Comparison of ENCODE assay signal across 9 cellular contexts in the genomic region with DNA sequence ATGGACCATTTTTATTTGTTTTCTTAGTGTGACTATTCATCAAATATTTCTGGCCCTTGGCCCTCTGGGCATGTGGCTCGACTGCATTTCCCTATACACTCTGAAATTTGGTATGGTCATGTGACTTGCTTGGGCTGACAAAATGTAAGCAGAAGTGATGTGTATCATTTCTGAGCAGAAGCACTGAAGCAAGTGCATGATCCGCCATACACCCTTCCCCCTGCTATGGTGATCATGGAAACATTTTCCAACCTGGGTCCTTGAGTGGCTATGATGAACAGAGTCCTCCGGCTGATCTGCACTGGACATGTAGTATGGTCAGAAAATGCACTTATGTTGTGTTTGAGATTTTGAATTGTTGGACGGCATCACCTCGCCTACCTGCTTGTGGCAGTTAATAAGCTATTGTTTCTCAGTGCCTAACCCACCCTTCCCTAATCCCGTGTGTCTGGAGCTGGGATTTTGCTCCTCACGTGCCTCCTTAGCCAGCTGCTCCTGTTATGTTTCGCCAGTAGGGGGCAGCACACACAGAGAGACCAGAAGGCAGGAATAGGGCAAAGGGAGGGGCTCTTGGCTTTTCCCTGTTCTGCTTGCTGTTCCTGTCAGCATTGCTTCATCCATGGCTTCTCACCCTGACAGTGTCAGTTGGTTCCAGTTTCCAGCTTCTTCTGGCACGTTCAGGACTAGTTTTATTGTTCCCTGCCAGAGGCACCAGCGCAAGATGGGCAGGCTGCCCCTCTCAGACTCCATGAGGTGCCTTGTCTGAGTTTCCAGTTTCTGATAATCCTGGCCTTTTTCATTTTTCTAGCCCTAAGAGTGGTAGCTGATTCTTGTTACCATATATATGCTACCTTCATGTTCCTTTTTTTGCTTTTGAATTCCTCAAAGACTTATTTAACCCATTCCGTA.
DNase-seq lines count a peak whose midpoint lies in the region; ATAC-seq lines count a peak whose summit lies in the region.
"Had no signal": no experiment of that assay in that cellular context is flagged by ENCODE, and none has a peak within 500 bp of the region (broad histone marks: within the 10 kb centered on the region; RNA-seq: fewer than 3 reads in every experiment).

No MANE protein-coding gene starts in this region.

- no peak overlapping the region for H3K27ac Mint-ChIP-seq in activated naive CD8-positive, alpha-beta T cell treated with anti-CD3 and anti-CD28 coated beads for 36 hours

- DNase-seq in NCI-H2227 (lab: John Stamatoyannopoulos, UW; ENCODE audit: unreplicated experiment) (peak; percentile 64), NCI-H2227 treated with DMSO at 0.1 percent for 48 hours (lab: John Stamatoyannopoulos, UW) (no peak), HPDE6-E6E7 (ENCODE audit: extremely low spot score) (peak; percentile 21), NT2/D1 (ENCODE audit: low read depth, low spot score) (peak; percentile 82), iPS-NIHi11 (ENCODE audit: low spot score) (peak; percentile 81)
- peak; percentile 29 for DNase-seq in activated naive CD8-positive, alpha-beta T cell treated with anti-CD3 and anti-CD28 coated beads for 36 hours
- DNase-seq in stimulated activated CD4-positive, alpha-beta T cell treated with anti-CD3 and anti-CD28 coated beads, Interleukin-4, amount 100 ng/mL, for 24 hours: peak; percentile 35

- peaks cover 2% of the 10 kb centered on the region for H3K4me1 ChIP-seq in NT2/D1 (ENCODE audit: insufficient read depth, insufficient read length)
- H3K4me1 ChIP-seq: BLaER1 had no signal

- H3K4me3 Mint-ChIP-seq in activated naive CD8-positive, alpha-beta T cell treated with anti-CD3 and anti-CD28 coated beads for 36 hours: no peak overlapping the region

- peaks cover 8% of the 10 kb centered on the region for H3K9me3 ChIP-seq in NT2/D1 (ENCODE audit: insufficient read depth, low read length)
- H3K9me3 ChIP-seq: BLaER1 had no signal

- H3K27me3 ChIP-seq in NT2/D1 (ENCODE audit: insufficient read depth, insufficient read length): no peaks in the 10 kb centered on the region
- H3K27me3 ChIP-seq: BLaER1 had no signal

- H3K9ac ChIP-seq in NT2/D1 (ENCODE audit: insufficient read length, low read depth): no peak overlapping the region
- H3K9ac ChIP-seq: BLaER1 had no signal

- no peaks in the 10 kb centered on the region for H3K36me3 Mint-ChIP-seq in activated naive CD8-positive, alpha-beta T cell treated with anti-CD3 and anti-CD28 coated beads for 36 hours

- no peaks in the 10 kb centered on the region for H3K9me3 Mint-ChIP-seq in activated naive CD8-positive, alpha-beta T cell treated with anti-CD3 and anti-CD28 coated beads for 36 hours

- ATAC-seq in GM21529 (IDR thresholded peaks at IDR 0.05; ENCODE audit: unreplicated experiment): peak; percentile 97

- no peaks in the 10 kb centered on the region for H3K4me1 Mint-ChIP-seq in activated naive CD8-positive, alpha-beta T cell treated with anti-CD3 and anti-CD28 coated beads for 36 hours

- peaks cover 11% of the 10 kb centered on the region for H3K27me3 Mint-ChIP-seq in activated naive CD8-positive, alpha-beta T cell treated with anti-CD3 and anti-CD28 coated beads for 36 hours

- no peak overlapping the region for H3K4me3 ChIP-seq in NT2/D1 (ENCODE audit: insufficient read length, low read depth)
- H3K4me3 ChIP-seq: BLaER1 had no signal

- H3K36me3 ChIP-seq in NT2/D1 (ENCODE audit: insufficient read depth, insufficient read length, low read length): no peaks in the 10 kb centered on the region
- H3K36me3 ChIP-seq: BLaER1 had no signal
